ENCODE assay signal across 18 cellular contexts in the genomic region with DNA sequence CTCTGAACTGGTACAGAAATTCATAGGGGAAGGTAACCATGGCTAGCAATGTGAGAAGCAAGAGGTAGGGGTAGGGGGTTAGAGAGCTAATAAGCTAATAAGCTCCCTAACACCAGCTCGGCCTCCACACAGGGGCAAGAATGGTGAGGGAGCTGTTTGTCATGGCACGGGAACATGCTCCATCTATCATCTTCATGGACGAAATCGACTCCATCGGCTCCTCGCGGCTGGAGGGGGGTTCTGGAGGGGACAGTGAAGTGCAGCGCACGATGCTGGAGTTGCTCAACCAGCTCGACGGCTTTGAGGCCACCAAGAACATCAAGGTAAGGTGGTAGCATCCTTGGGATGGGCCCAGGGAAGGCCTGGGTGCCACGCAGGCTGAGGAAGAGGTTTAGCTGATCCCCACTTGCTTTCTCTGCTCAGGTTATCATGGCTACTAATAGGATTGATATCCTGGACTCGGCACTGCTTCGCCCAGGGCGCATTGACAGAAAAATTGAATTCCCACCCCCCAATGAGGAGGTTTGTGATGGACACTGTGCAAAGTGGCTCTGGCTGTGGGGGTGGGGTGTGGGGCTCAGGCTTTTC. TPM values are rescaled to one million over a fixed set of nuclear protein-coding genes. Genes with fewer than 3 reads are reported as not detected.
A peak's percentile ranks its signal among the peaks of the same experiment; 100 is the strongest.
DNase-seq lines count a peak whose midpoint lies in the region; ATAC-seq, FAIRE-seq and TF ChIP-seq lines count a peak whose summit lies in the region.
"Had no signal": no experiment of that assay in that cellular context is flagged by ENCODE, and none has a peak within 500 bp of the region (broad histone marks: within the 10 kb centered on the region; RNA-seq: fewer than 3 reads in every experiment).

No MANE protein-coding gene starts in this region.

- in situ Hi-C loops in HepG2 (cut with HindIII; ENCODE audit: extremely low pct_ligation_motif_present, low pct_unique_long_range_greater_than_20kb): no loop called here

- DNase-seq in HepG2 (ENCODE audit: low spot score): no peak
- no peak for DNase-seq in right lobe of liver
- DNase-seq in activated CD4-positive, alpha-beta memory T cell treated with anti-CD3 and anti-CD28 coated beads for 36 hours: no peak
- DNase-seq in kidney: peak; percentile 61
- no peak for DNase-seq in stimulated activated CD4-positive, alpha-beta T cell treated with anti-CD3 and anti-CD28 coated beads, Interleukin-1b, Interleukin-23, amount 100 ng/mL, for 48 hours
- DNase-seq in NCI-H2227 (lab: John Stamatoyannopoulos, UW; ENCODE audit: unreplicated experiment): no peak
- DNase-seq in SKM-1 treated with dmso at 0.1 percent for 144 hours (lab: John Stamatoyannopoulos, UW; ENCODE audit: unreplicated experiment): no peak
- no peak for DNase-seq in MV-4-11 (lab: John Stamatoyannopoulos, UW)
- DNase-seq: DMS79 treated with DMSO at 0.1 percent for 48 hours, foreskin fibroblast, NCI-H146, NCI-H446 treated with DMSO at 0.1 percent for 48 hours, SJCRH30, substantia nigra had no signal

- H3K9me3 ChIP-seq in HepG2 (ENCODE audit: low read length) (no peaks in the 10 kb centered on the region), right lobe of liver (no peaks in the 10 kb centered on the region), kidney (ENCODE audit: control insufficient read depth in 1 of 2, low read length in 2 of 2) (no peaks in the 10 kb centered on the region)
- H3K9me3 ChIP-seq: prostate gland, SJCRH30 had no signal

- H3K4me3 ChIP-seq in HepG2 (replicated peaks in 1 of 3; ENCODE audit: insufficient read depth in 1 of 3, low read depth in 2 of 3, low read length in 3 of 3): no peak overlapping the region
- H3K4me3 ChIP-seq in right lobe of liver: no peak overlapping the region
- no peak overlapping the region for H3K4me3 ChIP-seq in kidney (ENCODE audit: low read length in 2 of 2)
- H3K4me3 ChIP-seq: prostate gland, SJCRH30 had no signal

- 94% methylated on average over 15 of the region's 15 CpGs for WGBS in HepG2 (ENCODE audit: low lambda C conversion rate)
- 92% methylated on average over 2 of the region's 15 CpGs for WGBS in right lobe of liver (ENCODE audit: insufficient coverage, low coverage, low lambda C conversion rate, missing lambda C conversion rate)

- H3K36me3 ChIP-seq in HepG2 (replicated peaks in 1 of 2; ENCODE audit: control insufficient read depth in 1 of 2, insufficient read depth in 2 of 2, low read length in 2 of 2) (peaks cover 51 to 70% of the 10 kb centered on the region in 2 experiments), right lobe of liver (peaks cover 6 to 67% (median 36%) of the 10 kb centered on the region in 4 donors), kidney (ENCODE audit: control insufficient read depth in 1 of 2, insufficient read depth in 2 of 2, low read length in 2 of 2) (peaks cover 44 to 73% of the 10 kb centered on the region in 2 donors)

- TF ChIP-seq CTCF in HepG2 (CRISPR knock-in tag; IDR thresholded peaks at IDR 0.05) (no peak), right lobe of liver (IDR thresholded peaks at IDR 0.05) (no peak), kidney (IDR thresholded peaks at IDR 0.05; ENCODE audit: borderline replicate concordance, extremely low read depth, insufficient read depth) (no peak)

- H3K4me2 ChIP-seq in HepG2 (ENCODE audit: low read depth, low read length): no peak overlapping the region

- TF ChIP-seq POLR2A in HepG2 (IDR thresholded peaks at IDR 0.05; ENCODE audit: insufficient read depth in 1 of 2, low read depth in 2 of 2, low read length in 2 of 2) (peak in 1 of 2 experiments; percentile 30; a peak in 1 of 4 replicates), right lobe of liver (IDR thresholded peaks at IDR 0.05) (no peak)

- TF ChIP-seq EP300 in HepG2 (IDR thresholded peaks at IDR 0.05; ENCODE audit: low read depth in 2 of 2, low read length in 2 of 2) (no peak), HepG2 (CRISPR knock-in tag; IDR thresholded peaks at IDR 0.05; ENCODE audit: borderline replicate concordance) (no peak)

- H3K36me3 Mint-ChIP-seq in activated CD4-positive, alpha-beta memory T cell treated with anti-CD3 and anti-CD28 coated beads for 36 hours: peaks cover 64% of the 10 kb centered on the region

- H3K9ac ChIP-seq in HepG2 (ENCODE audit: insufficient read depth, low read depth, low read length) (no peak overlapping the region), kidney (ENCODE audit: low read length in 2 of 2) (no peak overlapping the region)

- peaks cover 56% of the 10 kb centered on the region for H3K4me1 Mint-ChIP-seq in activated CD4-positive, alpha-beta memory T cell treated with anti-CD3 and anti-CD28 coated beads for 36 hours (ENCODE audit: low read depth)

- no peak overlapping the region for H3K27ac ChIP-seq in HepG2 (ENCODE audit: extremely low read length, insufficient read depth, low read length)
- H3K27ac ChIP-seq in right lobe of liver: no peak overlapping the region
- no peak overlapping the region for H3K27ac ChIP-seq in kidney (ENCODE audit: low read depth in 2 of 2, low read length in 2 of 2)
- H3K27ac ChIP-seq: prostate gland, SJCRH30 had no signal

- no peak for TF ChIP-seq RAD21 in HepG2 (CRISPR knock-in tag; IDR thresholded peaks at IDR 0.05)

- H4K20me1 ChIP-seq in HepG2 (ENCODE audit: insufficient read depth, low read length): 0 out of 2 replicates have a peak, but pooled peaks cover 2% of the 10 kb centered on the region

- H3K4me1 ChIP-seq in HepG2 (ENCODE audit: insufficient read depth, low read length): peaks cover 23% of the 10 kb centered on the region
- peaks cover 0 to 19% (median 5%) of the 10 kb centered on the region in 4 donors for H3K4me1 ChIP-seq in right lobe of liver
- peaks cover 16 to 18% of the 10 kb centered on the region in 2 donors for H3K4me1 ChIP-seq in kidney (ENCODE audit: control insufficient read depth in 1 of 2, insufficient read depth in 1 of 2, low read depth in 1 of 2, low read length in 2 of 2)
- H3K4me1 ChIP-seq: SJCRH30 had no signal

- peak overlapping the region; percentile 83 for H3K27ac Mint-ChIP-seq in activated CD4-positive, alpha-beta memory T cell treated with anti-CD3 and anti-CD28 coated beads for 36 hours

- FAIRE-seq in HepG2 (lab: Jason Lieb, UNC): no peak
- FAIRE-seq in kidney (lab: Jason Lieb, UNC): no peak
- FAIRE-seq: TTC549 had no signal

- H3K79me2 ChIP-seq in HepG2 (ENCODE audit: insufficient read depth, low read length): peaks cover 33% of the 10 kb centered on the region

- POLR2A ChIA-PET in HepG2 (lab: Yijun Ruan, JAX): interaction anchor here (1.1 to 5.2 kb wide), 3 partner anchors 10 to 88 kb away, joined by 3 to 30 read pairs (median 13); a partner anchor contains a TSS
- POLR2A ChIA-PET in activated CD4-positive, alpha-beta memory T cell treated with anti-CD3 and anti-CD28 coated beads for 36 hours (lab: Charles Lee): interaction anchor here (4.5 kb wide), 1 partner anchor 10 kb away, joined by 29 read pairs; a partner anchor contains a TSS

- no peak overlapping the region for H3K4me3 Mint-ChIP-seq in activated CD4-positive, alpha-beta memory T cell treated with anti-CD3 and anti-CD28 coated beads for 36 hours

- no peaks in the 10 kb centered on the region; a peak in 1 of 5 replicates for H3K27me3 ChIP-seq in HepG2 (ENCODE audit: control insufficient read depth in 1 of 2, insufficient read depth in 2 of 2, low read length in 2 of 2)
- no peaks in the 10 kb centered on the region for H3K27me3 ChIP-seq in right lobe of liver
- H3K27me3 ChIP-seq: SJCRH30 had no signal

- no peaks in the 10 kb centered on the region for H3K9me3 Mint-ChIP-seq in activated CD4-positive, alpha-beta memory T cell treated with anti-CD3 and anti-CD28 coated beads for 36 hours

- no TSS peak for BruUV-seq in HepG2 (replicated peaks; lab: Mats Ljungman, UMichigan)

- intact Hi-C loops in HepG2 (cut with micrococcal nuclease; ENCODE audit: unreplicated experiment): no loop called here
- intact Hi-C loops in right lobe of liver (cut with DNase I): no loop called here
- intact Hi-C loops in activated CD4-positive, alpha-beta memory T cell treated with anti-CD3 and anti-CD28 coated beads for 36 hours (cut with micrococcal nuclease): no loop called here
- intact Hi-C loops in kidney (cut with DNase I): no loop called here

- CTCF ChIA-PET in HepG2 (lab: Yijun Ruan, JAX; ENCODE audit: low intra/inter-chr PET ratio, low total read pairs): no interaction called here
- CTCF ChIA-PET in activated CD4-positive, alpha-beta memory T cell treated with anti-CD3 and anti-CD28 coated beads for 36 hours (lab: Charles Lee): interaction anchor here (0.7 to 1.8 kb wide), 4 partner anchors 9 to 55 kb away, joined by 3 to 11 read pairs (median 4); no protein-coding TSS in a partner anchor

- ATAC-seq in HepG2 (no peak), right lobe of liver (no peak)
- ATAC-seq: left lobe of liver had no signal

- no peaks in the 10 kb centered on the region for H3K27me3 Mint-ChIP-seq in activated CD4-positive, alpha-beta memory T cell treated with anti-CD3 and anti-CD28 coated beads for 36 hours

- H2AFZ ChIP-seq in HepG2 (ENCODE audit: low read length): no peak overlapping the region

RNA-seq across cellular contexts. Expression of a gene that starts 3.5 kb away (rescaled TPM):
- total RNA-seq in HepG2 (2016; rRNA removed; fragmentation: Illumina TruSeq; extraction: Trizol) (55.8 and 64.2 TPM in 2 replicates), right lobe of liver (10 to 100 TPM; 12.9 to 25.9 (median 19.0) TPM), kidney (38.7 TPM)
- total RNA-seq in HepG2 (2016; cell fraction: cytosol; rRNA removed; fragmentation: Illumina TruSeq; extraction: Trizol; ENCODE audit: low read depth): 10.7 and 13.3 TPM in 2 replicates
- 51.6 and 62.8 TPM in 2 replicates for total RNA-seq in HepG2 (2016; cell fraction: insoluble cytoplasmic fraction; rRNA removed; fragmentation: Illumina TruSeq; extraction: Trizol)
- total RNA-seq in HepG2 (2016; cell fraction: membrane; rRNA removed; fragmentation: Illumina TruSeq; extraction: Trizol): 14.6 and 17.3 TPM in 2 replicates
- 57.2 and 58.7 TPM in 2 replicates for total RNA-seq in HepG2 (2016; cell fraction: nucleus; rRNA removed; fragmentation: Illumina TruSeq; extraction: Trizol)
- polyA plus RNA-seq in HepG2 (2011; rRNA removed) (26.0 and 33.3 TPM in 2 replicates), kidney (ENCODE audit: insufficient read depth, low read depth, low replicate concordance) (23.7 TPM)
- polyA plus RNA-seq in HepG2 (2011; cell fraction: cytosol; rRNA removed): 34.7 and 35.1 TPM in 2 replicates
- 50.8 and 55.2 TPM in 2 replicates for polyA plus RNA-seq in HepG2 (2011; cell fraction: nucleus; rRNA removed)
- polyA plus RNA-seq in HepG2 (2012): 29.8 and 30.3 TPM in 2 replicates
- polyA plus RNA-seq in HepG2 (2016; cell fraction: cytosol; fragmentation: Illumina TruSeq; extraction: Trizol; ENCODE audit: low read depth): 4.3 and 4.9 TPM in 2 replicates
- polyA plus RNA-seq in HepG2 (2016; cell fraction: insoluble cytoplasmic fraction; fragmentation: Illumina TruSeq; extraction: Trizol; ENCODE audit: low read depth): 43.6 and 49.4 TPM in 2 replicates
- 6.8 and 10.2 TPM in 2 replicates for polyA plus RNA-seq in HepG2 (2016; cell fraction: membrane; fragmentation: Illumina TruSeq; extraction: Trizol; ENCODE audit: low read depth)
- 88.3 and 89.9 TPM in 2 replicates for polyA plus RNA-seq in HepG2 (2016; cell fraction: nucleus; fragmentation: Illumina TruSeq; extraction: Trizol; ENCODE audit: insufficient read depth, low read depth)
- polyA minus RNA-seq in HepG2 (2011; rRNA and poly(A)+ RNA removed; ENCODE audit: low replicate concordance): 56.8 and 112 TPM in 2 replicates
- 19.9 and 23.5 TPM in 2 replicates for polyA minus RNA-seq in HepG2 (2011; cell fraction: cytosol; rRNA and poly(A)+ RNA removed)
- 74.9 and 77.7 TPM in 2 replicates for polyA minus RNA-seq in HepG2 (2011; cell fraction: nucleus; rRNA and poly(A)+ RNA removed)
- total RNA-seq in activated CD4-positive, alpha-beta memory T cell treated with anti-CD3 and anti-CD28 coated beads for 36 hours: 10 to 100 TPM; 41.5 to 42.8 TPM

RNA-seq across cellular contexts. Expression of a gene that starts 3.8 kb away (rescaled TPM):
- total RNA-seq in HepG2 (2016; rRNA removed; fragmentation: Illumina TruSeq; extraction: Trizol) (35.3 and 81.4 TPM in 2 replicates), right lobe of liver (10 to 100 TPM; 52.7 to 70.9 (median 66.5) TPM), kidney (145 TPM)
- 26.4 and 26.8 TPM in 2 replicates for total RNA-seq in HepG2 (2016; cell fraction: cytosol; rRNA removed; fragmentation: Illumina TruSeq; extraction: Trizol; ENCODE audit: low read depth)
- total RNA-seq in HepG2 (2016; cell fraction: insoluble cytoplasmic fraction; rRNA removed; fragmentation: Illumina TruSeq; extraction: Trizol): 36.7 and 82.1 TPM in 2 replicates
- total RNA-seq in HepG2 (2016; cell fraction: membrane; rRNA removed; fragmentation: Illumina TruSeq; extraction: Trizol): 47.6 and 57.8 TPM in 2 replicates
- total RNA-seq in HepG2 (2016; cell fraction: nucleus; rRNA removed; fragmentation: Illumina TruSeq; extraction: Trizol): 44.2 and 45.4 TPM in 2 replicates
- polyA plus RNA-seq in HepG2 (2011; rRNA removed) (109 and 128 TPM in 2 replicates), kidney (ENCODE audit: insufficient read depth, low read depth, low replicate concordance) (247 TPM)
- polyA plus RNA-seq in HepG2 (2011; cell fraction: cytosol; rRNA removed): 161 and 185 TPM in 2 replicates
- 101 and 112 TPM in 2 replicates for polyA plus RNA-seq in HepG2 (2011; cell fraction: nucleus; rRNA removed)
- 105 and 121 TPM in 2 replicates for polyA plus RNA-seq in HepG2 (2012)
- 73.3 and 91.2 TPM in 2 replicates for polyA plus RNA-seq in HepG2 (2016; cell fraction: cytosol; fragmentation: Illumina TruSeq; extraction: Trizol; ENCODE audit: low read depth)
- polyA plus RNA-seq in HepG2 (2016; cell fraction: insoluble cytoplasmic fraction; fragmentation: Illumina TruSeq; extraction: Trizol; ENCODE audit: low read depth): 308 and 321 TPM in 2 replicates
- polyA plus RNA-seq in HepG2 (2016; cell fraction: membrane; fragmentation: Illumina TruSeq; extraction: Trizol; ENCODE audit: low read depth): 94.9 and 101 TPM in 2 replicates
- polyA plus RNA-seq in HepG2 (2016; cell fraction: nucleus; fragmentation: Illumina TruSeq; extraction: Trizol; ENCODE audit: insufficient read depth, low read depth): 157 and 164 TPM in 2 replicates
- 77.4 and 190 TPM in 2 replicates for polyA minus RNA-seq in HepG2 (2011; rRNA and poly(A)+ RNA removed; ENCODE audit: low replicate concordance)
- 66.7 and 67.7 TPM in 2 replicates for polyA minus RNA-seq in HepG2 (2011; cell fraction: cytosol; rRNA and poly(A)+ RNA removed)
- polyA minus RNA-seq in HepG2 (2011; cell fraction: nucleus; rRNA and poly(A)+ RNA removed): 86.9 and 103 TPM in 2 replicates
- total RNA-seq in activated CD4-positive, alpha-beta memory T cell treated with anti-CD3 and anti-CD28 coated beads for 36 hours: 100 to 1,000 TPM; 165 to 171 TPM

RNA-seq across cellular contexts. Expression of a gene that starts 11.5 kb away (rescaled TPM):
- total RNA-seq in HepG2 (2016; rRNA removed; fragmentation: Illumina TruSeq; extraction: Trizol): 139 and 150 TPM in 2 replicates
- total RNA-seq in HepG2 (2016; cell fraction: cytosol; rRNA removed; fragmentation: Illumina TruSeq; extraction: Trizol; ENCODE audit: low read depth): 76.2 and 86.8 TPM in 2 replicates
- 128 and 151 TPM in 2 replicates for total RNA-seq in HepG2 (2016; cell fraction: insoluble cytoplasmic fraction; rRNA removed; fragmentation: Illumina TruSeq; extraction: Trizol)
- 149 and 160 TPM in 2 replicates for total RNA-seq in HepG2 (2016; cell fraction: membrane; rRNA removed; fragmentation: Illumina TruSeq; extraction: Trizol)
- 82.7 and 98.0 TPM in 2 replicates for total RNA-seq in HepG2 (2016; cell fraction: nucleus; rRNA removed; fragmentation: Illumina TruSeq; extraction: Trizol)
- polyA plus RNA-seq in HepG2 (2011; rRNA removed): 122 and 128 TPM in 2 replicates
- polyA plus RNA-seq in HepG2 (2011; cell fraction: cytosol; rRNA removed): 72.8 and 84.6 TPM in 2 replicates
- polyA plus RNA-seq in HepG2 (2011; cell fraction: nucleus; rRNA removed): 173 and 200 TPM in 2 replicates
- 63.6 and 77.3 TPM in 2 replicates for polyA plus RNA-seq in HepG2 (2012)
- polyA plus RNA-seq in HepG2 (2016; cell fraction: cytosol; fragmentation: Illumina TruSeq; extraction: Trizol; ENCODE audit: low read depth): 73.5 and 77.2 TPM in 2 replicates
- 117 and 129 TPM in 2 replicates for polyA plus RNA-seq in HepG2 (2016; cell fraction: insoluble cytoplasmic fraction; fragmentation: Illumina TruSeq; extraction: Trizol; ENCODE audit: low read depth)
- 114 and 124 TPM in 2 replicates for polyA plus RNA-seq in HepG2 (2016; cell fraction: membrane; fragmentation: Illumina TruSeq; extraction: Trizol; ENCODE audit: low read depth)
- 136 and 143 TPM in 2 replicates for polyA plus RNA-seq in HepG2 (2016; cell fraction: nucleus; fragmentation: Illumina TruSeq; extraction: Trizol; ENCODE audit: insufficient read depth, low read depth)
- 89.3 and 195 TPM in 2 replicates for polyA minus RNA-seq in HepG2 (2011; rRNA and poly(A)+ RNA removed; ENCODE audit: low replicate concordance)
- polyA minus RNA-seq in HepG2 (2011; cell fraction: cytosol; rRNA and poly(A)+ RNA removed): 47.2 and 51.1 TPM in 2 replicates
- polyA minus RNA-seq in HepG2 (2011; cell fraction: nucleus; rRNA and poly(A)+ RNA removed): 79.8 and 97.2 TPM in 2 replicates
- 10 to 100 TPM; 23.8 to 94.5 (median 59.5) TPM for total RNA-seq in right lobe of liver
- 100 to 1,000 TPM; 109 to 111 TPM for total RNA-seq in activated CD4-positive, alpha-beta memory T cell treated with anti-CD3 and anti-CD28 coated beads for 36 hours
- 65.1 TPM for total RNA-seq in kidney
- 39.9 TPM for polyA plus RNA-seq in kidney (ENCODE audit: insufficient read depth, low read depth, low replicate concordance)

RNA-seq across cellular contexts. Expression of a gene that starts 42.5 kb away (rescaled TPM):
- total RNA-seq in HepG2 (2016; rRNA removed; fragmentation: Illumina TruSeq; extraction: Trizol) (not detected in 2 replicates), right lobe of liver (not detected), kidney (not detected)
- total RNA-seq in HepG2 (2016; cell fraction: cytosol; rRNA removed; fragmentation: Illumina TruSeq; extraction: Trizol; ENCODE audit: low read depth): not detected in 2 replicates
- total RNA-seq in HepG2 (2016; cell fraction: insoluble cytoplasmic fraction; rRNA removed; fragmentation: Illumina TruSeq; extraction: Trizol): not detected in 2 replicates
- not detected in 2 replicates for total RNA-seq in HepG2 (2016; cell fraction: membrane; rRNA removed; fragmentation: Illumina TruSeq; extraction: Trizol)
- total RNA-seq in HepG2 (2016; cell fraction: nucleus; rRNA removed; fragmentation: Illumina TruSeq; extraction: Trizol): not detected in 2 replicates
- polyA plus RNA-seq in HepG2 (2011; rRNA removed) (not detected in 2 replicates), kidney (ENCODE audit: insufficient read depth, low read depth, low replicate concordance) (not detected)
- not detected in 2 replicates for polyA plus RNA-seq in HepG2 (2011; cell fraction: cytosol; rRNA removed)
- not detected in 2 replicates for polyA plus RNA-seq in HepG2 (2011; cell fraction: nucleus; rRNA removed)
- not detected in 2 replicates for polyA plus RNA-seq in HepG2 (2012)
- not detected in 2 replicates for polyA plus RNA-seq in HepG2 (2016; cell fraction: cytosol; fragmentation: Illumina TruSeq; extraction: Trizol; ENCODE audit: low read depth)
- polyA plus RNA-seq in HepG2 (2016; cell fraction: insoluble cytoplasmic fraction; fragmentation: Illumina TruSeq; extraction: Trizol; ENCODE audit: low read depth): not detected in 2 replicates
- polyA plus RNA-seq in HepG2 (2016; cell fraction: membrane; fragmentation: Illumina TruSeq; extraction: Trizol; ENCODE audit: low read depth): not detected in 2 replicates
- not detected in 2 replicates for polyA plus RNA-seq in HepG2 (2016; cell fraction: nucleus; fragmentation: Illumina TruSeq; extraction: Trizol; ENCODE audit: insufficient read depth, low read depth)
- polyA minus RNA-seq in HepG2 (2011; rRNA and poly(A)+ RNA removed; ENCODE audit: low replicate concordance): not detected in 2 replicates
- not detected in 2 replicates for polyA minus RNA-seq in HepG2 (2011; cell fraction: cytosol; rRNA and poly(A)+ RNA removed)
- not detected in 2 replicates for polyA minus RNA-seq in HepG2 (2011; cell fraction: nucleus; rRNA and poly(A)+ RNA removed)
- not detected for total RNA-seq in activated CD4-positive, alpha-beta memory T cell treated with anti-CD3 and anti-CD28 coated beads for 36 hours
- total RNA-seq: left lobe of liver, prostate gland, SJCRH30 had no signal

RNA-seq across cellular contexts. Expression of a gene that starts 50.7 kb away (rescaled TPM):
- total RNA-seq in HepG2 (2016; rRNA removed; fragmentation: Illumina TruSeq; extraction: Trizol) (not detected in 2 replicates), right lobe of liver (not detected), kidney (not detected)
- not detected in 2 replicates for total RNA-seq in HepG2 (2016; cell fraction: cytosol; rRNA removed; fragmentation: Illumina TruSeq; extraction: Trizol; ENCODE audit: low read depth)
- total RNA-seq in HepG2 (2016; cell fraction: insoluble cytoplasmic fraction; rRNA removed; fragmentation: Illumina TruSeq; extraction: Trizol): not detected in 2 replicates
- total RNA-seq in HepG2 (2016; cell fraction: membrane; rRNA removed; fragmentation: Illumina TruSeq; extraction: Trizol): not detected in 2 replicates
- not detected in 2 replicates for total RNA-seq in HepG2 (2016; cell fraction: nucleus; rRNA removed; fragmentation: Illumina TruSeq; extraction: Trizol)
- polyA plus RNA-seq in HepG2 (2011; rRNA removed) (not detected in 2 replicates), kidney (ENCODE audit: insufficient read depth, low read depth, low replicate concordance) (not detected)
- polyA plus RNA-seq in HepG2 (2011; cell fraction: cytosol; rRNA removed): not detected in 2 replicates
- polyA plus RNA-seq in HepG2 (2011; cell fraction: nucleus; rRNA removed): not detected in 2 replicates
- polyA plus RNA-seq in HepG2 (2012): not detected in 2 replicates
- not detected in 2 replicates for polyA plus RNA-seq in HepG2 (2016; cell fraction: cytosol; fragmentation: Illumina TruSeq; extraction: Trizol; ENCODE audit: low read depth)
- not detected in 2 replicates for polyA plus RNA-seq in HepG2 (2016; cell fraction: insoluble cytoplasmic fraction; fragmentation: Illumina TruSeq; extraction: Trizol; ENCODE audit: low read depth)
- not detected in 2 replicates for polyA plus RNA-seq in HepG2 (2016; cell fraction: membrane; fragmentation: Illumina TruSeq; extraction: Trizol; ENCODE audit: low read depth)
- not detected in 2 replicates for polyA plus RNA-seq in HepG2 (2016; cell fraction: nucleus; fragmentation: Illumina TruSeq; extraction: Trizol; ENCODE audit: insufficient read depth, low read depth)
- polyA minus RNA-seq in HepG2 (2011; rRNA and poly(A)+ RNA removed; ENCODE audit: low replicate concordance): not detected in 2 replicates
- polyA minus RNA-seq in HepG2 (2011; cell fraction: cytosol; rRNA and poly(A)+ RNA removed): not detected in 2 replicates
- polyA minus RNA-seq in HepG2 (2011; cell fraction: nucleus; rRNA and poly(A)+ RNA removed): not detected in 2 replicates
- not detected for total RNA-seq in activated CD4-positive, alpha-beta memory T cell treated with anti-CD3 and anti-CD28 coated beads for 36 hours
- total RNA-seq: cerebellum, left lobe of liver, prostate gland, SJCRH30 had no signal
